19 cellular contexts compared by ENCODE assay signal in genomic region chr15:67335534-67336222, GRCh38.
DNase-seq lines count a peak whose midpoint lies in the region; TF ChIP-seq lines count a peak whose summit lies in the region.
"Had no signal": no experiment of that assay in that cellular context is flagged by ENCODE, and none has a peak within 500 bp of the region (broad histone marks: within the 10 kb centered on the region; RNA-seq: fewer than 3 reads in every experiment).

No MANE protein-coding gene starts in this region.

- no peaks in the 10 kb centered on the region for H3K9me2 ChIP-seq in neural cell (ENCODE audit: insufficient read depth, low read length)

- H3K27me3 ChIP-seq in WERI-Rb-1 (ENCODE audit: insufficient read depth, low read depth, severe bottlenecking), result no peaks in the 10 kb centered on the region
- H3K27me3 ChIP-seq in neural cell (ENCODE audit: insufficient read depth, low read depth, low read length), result no peaks in the 10 kb centered on the region
- H3K27me3 ChIP-seq: BLaER1 had no signal

- H4K20me1 ChIP-seq in neural cell (ENCODE audit: insufficient read depth), result no peaks in the 10 kb centered on the region
- H4K20me1 ChIP-seq: BLaER1 had no signal

- DNase-seq in NCI-H82 (lab: John Stamatoyannopoulos, UW), result peak; percentile 11
- DNase-seq in NCI-H82 treated with DMSO at 0.1 percent for 48 hours (lab: John Stamatoyannopoulos, UW; ENCODE audit: unreplicated experiment), result no peak
- peak; percentile 72 for DNase-seq in WERI-Rb-1
- DNase-seq in substantia nigra (lab: John Stamatoyannopoulos, UW), result no peak
- no peak for DNase-seq in NCI-H1436 treated with DMSO at 0.1 percent for 48 hours (lab: John Stamatoyannopoulos, UW)
- no peak for DNase-seq in stimulated activated CD4-positive, alpha-beta T cell treated with anti-CD3 and anti-CD28 coated beads, Interleukin-2, amount 100 ng/mL, for 24 hours
- DNase-seq: 8988T; CD8-positive, alpha-beta T cell; HFFc6; KG1; NCI-H1048; NCI-H2107; NCI-H345; NCI-H748 treated with DMSO at 0.1 percent for 48 hours; Right ventricle myocardium superior had no signal

- peak overlapping the region; percentile 57 for H3K27ac ChIP-seq in WERI-Rb-1
- H3K27ac ChIP-seq in neural cell (ENCODE audit: low read length), result peak overlapping the region; percentile 70
- H3K27ac ChIP-seq in substantia nigra (ENCODE audit: low read depth, low read length, poor library complexity, severe bottlenecking), result no peak overlapping the region
- H3K27ac ChIP-seq: BLaER1, SK-N-MC had no signal

- H3K4me2 ChIP-seq in neural cell (ENCODE audit: low read length), result no peak overlapping the region
- H3K4me2 ChIP-seq: BLaER1 had no signal

- no peaks in the 10 kb centered on the region for H3K36me3 ChIP-seq in WERI-Rb-1
- H3K36me3 ChIP-seq in neural cell (ENCODE audit: insufficient read depth, low read length), result no peaks in the 10 kb centered on the region
- H3K36me3 ChIP-seq: BLaER1 had no signal

- H3K79me2 ChIP-seq in neural cell (replicated peaks; ENCODE audit: insufficient read depth, low read length), result no peaks in the 10 kb centered on the region

- TF ChIP-seq EP300 in Ishikawa (IDR thresholded peaks at IDR 0.05; ENCODE audit: borderline replicate concordance), result no peak
- TF ChIP-seq EP300 in neural cell (conservative IDR thresholded peaks at IDR 0.05; ENCODE audit: poor library complexity, severe bottlenecking), result no peak

- no peaks in the 10 kb centered on the region for H3F3A ChIP-seq in neural cell (ENCODE audit: insufficient read depth, low read length, poor library complexity, severe bottlenecking)

- TF ChIP-seq CTCF in WERI-Rb-1 (IDR thresholded peaks at IDR 0.05; ENCODE audit: low read depth, low read length), result no peak
- TF ChIP-seq CTCF in neural cell (IDR thresholded peaks at IDR 0.05; ENCODE audit: poor library complexity, severe bottlenecking), result no peak

- H3K4me3 ChIP-seq in WERI-Rb-1 (ENCODE audit: low read depth, low read length) (no peak overlapping the region), neural cell (ENCODE audit: low read length) (peak overlapping the region; percentile 17)
- H3K4me3 ChIP-seq: BLaER1, SK-N-MC had no signal

- no peak overlapping the region for H2AFZ ChIP-seq in neural cell (ENCODE audit: low read depth, low read length)

- TF ChIP-seq RAD21 in Ishikawa (IDR thresholded peaks at IDR 0.05; ENCODE audit: low read depth), result no peak
- no peak for TF ChIP-seq RAD21 in neural cell (conservative IDR thresholded peaks at IDR 0.05)

- peak overlapping the region; percentile 6 for H3K9ac ChIP-seq in neural cell (ENCODE audit: low read length)
- H3K9ac ChIP-seq: BLaER1 had no signal

- H3K9me3 ChIP-seq in WERI-Rb-1 (ENCODE audit: severe bottlenecking), result no peaks in the 10 kb centered on the region
- no peaks in the 10 kb centered on the region for H3K9me3 ChIP-seq in neural cell (ENCODE audit: low read length)
- H3K9me3 ChIP-seq: BLaER1 had no signal

TF ChIP-seq in Ishikawa, 13 proteins besides CTCF, POLR2A, EP300 and RAD21:
- peak; percentile 19; the same call in 1 of the 2 replicates for TF ChIP-seq CEBPB (IDR thresholded peaks at IDR 0.05)
- TF ChIP-seq, protein P1, sequence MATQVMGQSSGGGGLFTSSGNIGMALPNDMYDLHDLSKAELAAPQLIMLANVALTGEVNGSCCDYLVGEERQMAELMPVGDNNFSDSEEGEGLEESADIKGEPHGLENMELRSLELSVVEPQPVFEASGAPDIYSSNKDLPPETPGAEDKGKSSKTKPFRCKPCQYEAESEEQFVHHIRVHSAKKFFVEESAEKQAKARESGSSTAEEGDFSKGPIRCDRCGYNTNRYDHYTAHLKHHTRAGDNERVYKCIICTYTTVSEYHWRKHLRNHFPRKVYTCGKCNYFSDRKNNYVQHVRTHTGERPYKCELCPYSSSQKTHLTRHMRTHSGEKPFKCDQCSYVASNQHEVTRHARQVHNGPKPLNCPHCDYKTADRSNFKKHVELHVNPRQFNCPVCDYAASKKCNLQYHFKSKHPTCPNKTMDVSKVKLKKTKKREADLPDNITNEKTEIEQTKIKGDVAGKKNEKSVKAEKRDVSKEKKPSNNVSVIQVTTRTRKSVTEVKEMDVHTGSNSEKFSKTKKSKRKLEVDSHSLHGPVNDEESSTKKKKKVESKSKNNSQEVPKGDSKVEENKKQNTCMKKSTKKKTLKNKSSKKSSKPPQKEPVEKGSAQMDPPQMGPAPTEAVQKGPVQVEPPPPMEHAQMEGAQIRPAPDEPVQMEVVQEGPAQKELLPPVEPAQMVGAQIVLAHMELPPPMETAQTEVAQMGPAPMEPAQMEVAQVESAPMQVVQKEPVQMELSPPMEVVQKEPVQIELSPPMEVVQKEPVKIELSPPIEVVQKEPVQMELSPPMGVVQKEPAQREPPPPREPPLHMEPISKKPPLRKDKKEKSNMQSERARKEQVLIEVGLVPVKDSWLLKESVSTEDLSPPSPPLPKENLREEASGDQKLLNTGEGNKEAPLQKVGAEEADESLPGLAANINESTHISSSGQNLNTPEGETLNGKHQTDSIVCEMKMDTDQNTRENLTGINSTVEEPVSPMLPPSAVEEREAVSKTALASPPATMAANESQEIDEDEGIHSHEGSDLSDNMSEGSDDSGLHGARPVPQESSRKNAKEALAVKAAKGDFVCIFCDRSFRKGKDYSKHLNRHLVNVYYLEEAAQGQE (IDR thresholded peaks at IDR 0.05; ENCODE audit: low read depth), result no peak

TF ChIP-seq in neural cell, 6 proteins besides CTCF, POLR2A, EP300 and RAD21:
- TF ChIP-seq EZH2 (IDR thresholded peaks at IDR 0.05; ENCODE audit: borderline replicate concordance, insufficient read depth, low read length, poor library complexity, severe bottlenecking), result no peak
- TF ChIP-seq, protein P1 (IDR thresholded peaks at IDR 0.05; ENCODE audit: borderline replicate concordance), result no peak
- no peak for TF ChIP-seq MXI1 (conservative IDR thresholded peaks at IDR 0.05; ENCODE audit: poor library complexity, severe bottlenecking)
- no peak for TF ChIP-seq POLR2AphosphoS5 (IDR thresholded peaks at IDR 0.05)
- no peak for TF ChIP-seq SMC3 (conservative IDR thresholded peaks at IDR 0.05; ENCODE audit: poor library complexity)
- TF ChIP-seq TAF1 (IDR thresholded peaks at IDR 0.05; ENCODE audit: low read depth), result no peak

Comparison
In these comparisons a context has a peak if more than half of its experiments do, and no peak if none do; other contexts are left out.
1. DNase-seq: peak in NCI-H82 (single experiment) and WERI-Rb-1 (single experiment); none in NCI-H82 treated with DMSO at 0.1 percent for 48 hours (single experiment), substantia nigra (0 of 49), NCI-H1436 treated with DMSO at 0.1 percent for 48 hours (single experiment) and stimulated activated CD4-positive, alpha-beta T cell treated with anti-CD3 and anti-CD28 coated beads, Interleukin-2, amount 100 ng/mL, for 24 hours (0 of 2).